In the genomic region with DNA sequence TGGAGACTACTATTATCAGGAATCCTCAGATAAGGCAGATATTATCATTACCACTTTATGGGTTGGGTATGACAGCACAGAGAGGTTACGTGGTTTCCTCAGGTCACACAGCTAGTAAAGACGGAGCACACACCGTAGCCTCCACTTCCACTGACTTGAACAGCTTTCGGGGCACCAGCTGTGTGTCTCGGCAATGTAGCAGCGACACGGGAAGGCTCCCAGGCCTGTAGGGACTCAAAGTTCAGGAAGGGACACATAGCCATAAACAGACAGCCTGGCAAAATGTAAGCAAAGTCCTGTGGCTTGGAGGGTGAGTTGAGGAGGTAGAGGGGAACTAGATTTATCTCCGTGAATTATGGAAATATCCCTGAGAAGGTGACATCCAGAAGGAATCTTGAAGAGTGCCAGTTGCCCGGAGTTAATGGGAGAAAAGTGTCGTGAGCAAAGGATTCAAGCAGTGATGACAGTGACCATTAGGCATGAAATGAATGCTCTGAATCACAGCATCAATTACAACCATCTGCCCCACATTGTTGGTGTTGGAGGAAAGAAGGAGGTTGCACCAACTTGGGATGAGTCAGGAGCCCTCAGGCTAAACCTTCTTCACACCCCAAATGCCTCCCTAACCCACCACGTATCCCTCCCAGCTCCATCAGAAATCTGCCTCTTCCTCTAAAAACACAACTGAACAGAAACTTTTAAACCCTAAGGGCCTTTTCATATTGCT, we compare ENCODE assay signal across 14 cellular contexts.
DNase-seq lines count a peak whose midpoint lies in the region; ATAC-seq, FAIRE-seq and TF ChIP-seq lines count a peak whose summit lies in the region.
"Had no signal": no experiment of that assay in that cellular context is flagged by ENCODE, and none has a peak within 500 bp of the region (broad histone marks: within the 10 kb centered on the region; RNA-seq: fewer than 3 reads in every experiment).

No MANE protein-coding gene starts in this region.

- H3K4me1 ChIP-seq in PC-3 (ENCODE audit: insufficient read depth, low read length) (peaks cover 14% of the 10 kb centered on the region; the same call in 1 of the 2 replicates), H1 (replicated peaks in 1 of 4; ENCODE audit: control insufficient read depth in 3 of 4, insufficient read depth in 4 of 4, low read length in 3 of 4) (no peaks in the 10 kb centered on the region), testis (no peaks in the 10 kb centered on the region)
- no peaks in the 10 kb centered on the region for H3K4me1 ChIP-seq in CD8-positive, alpha-beta memory T cell (ENCODE audit: insufficient read depth, low read length)

- TF ChIP-seq CTCF in PC-3 (conservative IDR thresholded peaks at IDR 0.05; ENCODE audit: low read depth, low read length), result no peak
- TF ChIP-seq CTCF in H1 (IDR thresholded peaks at IDR 0.05; ENCODE audit: control extremely low read depth in 1 of 3, insufficient read depth in 1 of 3, low read depth in 1 of 3, low read length in 3 of 3), result no peak
- TF ChIP-seq CTCF in type B pancreatic cell (conservative IDR thresholded peaks at IDR 0.05), result no peak
- TF ChIP-seq CTCF in testis (IDR thresholded peaks at IDR 0.05), result no peak

- H2AK5ac ChIP-seq in H1 (ENCODE audit: low read depth, low read length), result 0 out of 2 replicates have a peak overlapping the region, but pooled peaks have one; percentile 31

- peak overlapping the region; percentile 32; the same call in 1 of the 2 replicates for H2BK12ac ChIP-seq in H1 (ENCODE audit: low read depth, low read length)

- H3K23me2 ChIP-seq in H1 (ENCODE audit: low read depth, low read length), result peaks cover 4% of the 10 kb centered on the region; the same call in 1 of the 2 replicates

- H3K14ac ChIP-seq in H1 (ENCODE audit: insufficient read length), result no peak overlapping the region

- H3F3A ChIP-seq in PC-3 (ENCODE audit: low read length, unreplicated experiment), result no peaks in the 10 kb centered on the region

- H2BK15ac ChIP-seq in H1 (ENCODE audit: low read length), result peak overlapping the region; percentile 33; the same call in 1 of the 2 replicates

- no peak overlapping the region for H4K91ac ChIP-seq in H1 (replicated peaks; ENCODE audit: insufficient read length, low read length)

- H3K4ac ChIP-seq in H1 (replicated peaks; ENCODE audit: insufficient read length, low read depth, low read length), result no peak overlapping the region

- no peak overlapping the region for H3K4me3 Mint-ChIP-seq in type B pancreatic cell
- no peak overlapping the region for H3K4me3 Mint-ChIP-seq in CD8-positive, alpha-beta memory T cell
- H3K4me3 Mint-ChIP-seq: natural killer cell treated with Interleukin-12 subunit alpha and Interleukin-12 subunit beta and Interleukin-15 and Interleukin-18, amount 100 ng/mL, for 72 hours; T-helper 17 cell had no signal

- peak overlapping the region; percentile 26; the same call in 1 of the 2 replicates for H2AFZ ChIP-seq in PC-3 (ENCODE audit: low read length)
- H2AFZ ChIP-seq in H1 (ENCODE audit: low read length), result no peak overlapping the region

- no peaks in the 10 kb centered on the region for H3K9me2 ChIP-seq in PC-3 (replicated peaks; ENCODE audit: low read length)

- BruUV-seq in PC-3 (replicated peaks; lab: Mats Ljungman, UMichigan), result no TSS peak

- H3K56ac ChIP-seq in H1 (replicated peaks; ENCODE audit: insufficient read length, low read depth, low read length), result no peak overlapping the region

- H4K8ac ChIP-seq in H1 (ENCODE audit: extremely low read depth, insufficient read depth, low read length), result no peak overlapping the region

- TF ChIP-seq POLR2A in H1 (IDR thresholded peaks at IDR 0.05; ENCODE audit: control extremely low read depth in 1 of 2, low read depth in 2 of 2, low read length in 2 of 2) (no peak), testis (IDR thresholded peaks at IDR 0.05) (no peak)

- DNase-seq in GOT3 (lab: John Stamatoyannopoulos, UW) (peak; percentile 22), PC-3 (peak; percentile 75), H1 (ENCODE audit: low read depth in 1 of 2, low spot score in 2 of 2) (peak in 1 of 2 experiments; percentile 19), renal cortical epithelial cell (ENCODE audit: low read depth) (peak; percentile 56), type B pancreatic cell (ENCODE audit: extremely low spot score, unreplicated experiment) (no peak), medulla oblongata (ENCODE audit: extremely low spot score) (no peak), testis (no peak)
- DNase-seq in CD8-positive, alpha-beta memory T cell, result no peak
- DNase-seq: central memory CD4-positive, alpha-beta T cell; Karpas-422; NCI-H524 treated with DMSO at 0.1 percent for 48 hours; stimulated activated CD4-positive, alpha-beta T cell treated with anti-CD3 and anti-CD28 coated beads, Interleukin-2, amount 100 ng/mL, for 48 hours; T-helper 17 cell had no signal

- H3K9me3 Mint-ChIP-seq in type B pancreatic cell, result no peaks in the 10 kb centered on the region
- no peaks in the 10 kb centered on the region for H3K9me3 Mint-ChIP-seq in CD8-positive, alpha-beta memory T cell
- H3K9me3 Mint-ChIP-seq: natural killer cell treated with Interleukin-12 subunit alpha and Interleukin-12 subunit beta and Interleukin-15 and Interleukin-18, amount 100 ng/mL, for 72 hours had no signal

- H4K20me1 ChIP-seq in PC-3 (ENCODE audit: low read length) (no peaks in the 10 kb centered on the region), H1 (replicated peaks in 1 of 2; ENCODE audit: control insufficient read depth in 1 of 2, insufficient read depth in 2 of 2, low read length in 2 of 2) (peaks cover 0 to 4% of the 10 kb centered on the region in 2 experiments)

- TF ChIP-seq RAD21 in H1 (IDR thresholded peaks at IDR 0.05 in 1 of 2, conservative IDR thresholded peaks at IDR 0.05 in 1 of 2; ENCODE audit: low read depth in 2 of 2, low read length in 2 of 2), result no peak

- peaks cover 33% of the 10 kb centered on the region for H3K27me3 Mint-ChIP-seq in type B pancreatic cell
- H3K27me3 Mint-ChIP-seq in CD8-positive, alpha-beta memory T cell, result peaks cover 8 to 38% of the 10 kb centered on the region in 2 donors

- H2BK5ac ChIP-seq in H1 (ENCODE audit: low read depth, low read length), result no peak overlapping the region

- 85% methylated on average over 11 of the region's 11 CpGs; no CpG with 5 or more reads in 1 of the 2 experiments for WGBS in H1 (ENCODE audit: extremely low coverage in 1 of 2, insufficient coverage in 1 of 2, insufficient read length in 1 of 2, insufficient replicate concordance in 2 of 2, low coverage in 1 of 2, low lambda C conversion rate in 2 of 2, missing lambda C conversion rate in 1 of 2), 2 experiments
- 82 to 86% methylated on average over 11 of the region's 11 CpGs for WGBS in testis, 2 donors

- CTCF ChIA-PET in PC-3 (lab: Charles Lee) (no interaction called here), H1 (lab: Charles Lee; ENCODE audit: partially characterized antibody) (interaction anchor here (1.4 to 19.8 kb wide), 6 partner anchors 9 to 167 kb away, joined by 3 to 246 read pairs (median 5); a partner anchor contains a TSS)
- CTCF ChIA-PET in CD8-positive, alpha-beta memory T cell (lab: Charles Lee), result no interaction called here

- H3K27me3 ChIP-seq in PC-3 (ENCODE audit: low read length) (no peaks in the 10 kb centered on the region), H1 (replicated peaks in 1 of 4; ENCODE audit: control insufficient read depth in 3 of 4, extremely low read depth in 1 of 4, insufficient read depth in 3 of 4, low read length in 3 of 4) (no peaks in the 10 kb centered on the region; a peak in 1 of 7 replicates), testis (no peaks in the 10 kb centered on the region)
- no peaks in the 10 kb centered on the region for H3K27me3 ChIP-seq in CD8-positive, alpha-beta memory T cell (ENCODE audit: insufficient read depth, low read length, poor library complexity, severe bottlenecking)

- FAIRE-seq in H1 (lab: Jason Lieb, UNC), result no peak

- 0 out of 2 replicates have a peak, but pooled peaks cover 3% of the 10 kb centered on the region for H3K79me1 ChIP-seq in H1 (ENCODE audit: low read depth, low read length)

- no peak overlapping the region for H3K4me3 ChIP-seq in PC-3 (ENCODE audit: low read length)
- H3K4me3 ChIP-seq in H1 (ENCODE audit: extremely low read depth in 1 of 4, insufficient read depth in 2 of 4, low read depth in 3 of 4, low read length in 4 of 4), result no peak overlapping the region
- no peak overlapping the region for H3K4me3 ChIP-seq in CD8-positive, alpha-beta memory T cell (ENCODE audit: low read length)
- H3K4me3 ChIP-seq in testis, result no peak overlapping the region

- ATAC-seq in PC-3, result no peak
- ATAC-seq: natural killer cell treated with Interleukin-12 subunit alpha and Interleukin-12 subunit beta and Interleukin-15 and Interleukin-18, amount 100 ng/mL, for 72 hours; T-helper 17 cell had no signal

- H3K4me1 Mint-ChIP-seq in type B pancreatic cell (ENCODE audit: unreplicated experiment), result no peaks in the 10 kb centered on the region
- no peaks in the 10 kb centered on the region for H3K4me1 Mint-ChIP-seq in CD8-positive, alpha-beta memory T cell
- H3K4me1 Mint-ChIP-seq: T-helper 17 cell had no signal

- no peaks in the 10 kb centered on the region for H3K9me3 ChIP-seq in PC-3 (ENCODE audit: low read length)
- no peaks in the 10 kb centered on the region for H3K9me3 ChIP-seq in H1 (ENCODE audit: insufficient read depth in 2 of 2, low read depth in 1 of 2, low read length in 1 of 2)
- no peaks in the 10 kb centered on the region for H3K9me3 ChIP-seq in CD8-positive, alpha-beta memory T cell (ENCODE audit: low read length)
- H3K9me3 ChIP-seq in testis, result no peaks in the 10 kb centered on the region

- H3K23ac ChIP-seq in H1 (ENCODE audit: insufficient read length), result no peak overlapping the region

- H3K79me2 ChIP-seq in PC-3 (ENCODE audit: low read length), result no peaks in the 10 kb centered on the region
- H3K79me2 ChIP-seq in H1 (ENCODE audit: control insufficient read depth in 1 of 2, insufficient read depth in 2 of 2, low read length in 2 of 2), result no peaks in the 10 kb centered on the region

- H3K18ac ChIP-seq in H1 (ENCODE audit: extremely low read depth, low read length), result no peak overlapping the region

- POLR2A ChIA-PET in PC-3 (lab: Charles Lee; ENCODE audit: unreplicated experiment) (no interaction called here), H1 (lab: Charles Lee; ENCODE audit: partially characterized antibody) (interaction anchor here (0.6 to 0.9 kb wide), 3 partner anchors 9 to 755 kb away, joined by 4 read pairs; no protein-coding TSS in a partner anchor)
- POLR2A ChIA-PET in CD8-positive, alpha-beta memory T cell (lab: Charles Lee), result no interaction called here

- no peaks in the 10 kb centered on the region for H3K36me3 ChIP-seq in PC-3 (ENCODE audit: low read depth, low read length)
- no peaks in the 10 kb centered on the region; a peak in 1 of 8 replicates for H3K36me3 ChIP-seq in H1 (ENCODE audit: control insufficient read depth in 2 of 4, insufficient read depth in 4 of 4, low read length in 3 of 4)
- no peaks in the 10 kb centered on the region for H3K36me3 ChIP-seq in CD8-positive, alpha-beta memory T cell (ENCODE audit: insufficient read depth, low read length)
- no peaks in the 10 kb centered on the region for H3K36me3 ChIP-seq in testis (ENCODE audit: low read depth, missing control alignments)

- no peak overlapping the region for H3K9ac ChIP-seq in PC-3 (ENCODE audit: low read length)
- H3K9ac ChIP-seq in H1 (replicated peaks in 1 of 4; ENCODE audit: extremely low read depth in 1 of 4, low read depth in 3 of 4, low read length in 3 of 4), result no peak overlapping the region

- no peak overlapping the region for H2BK120ac ChIP-seq in H1 (replicated peaks; ENCODE audit: low read depth, low read length)

- intact Hi-C loops in PC-3 (cut with micrococcal nuclease) (no loop called here), testis (cut with DNase I; ENCODE audit: low total_unique reads) (no loop called here)

- no peak overlapping the region; the same call in 1 of the 2 replicates for H2BK20ac ChIP-seq in H1 (ENCODE audit: low read length)

- no peak overlapping the region for H4K5ac ChIP-seq in H1 (ENCODE audit: insufficient read length, low read depth, low read length)

- peak overlapping the region; percentile 34; the same call in 1 of the 2 replicates for H3K4me2 ChIP-seq in PC-3 (ENCODE audit: low read length)
- no peak overlapping the region for H3K4me2 ChIP-seq in H1 (ENCODE audit: insufficient read depth in 1 of 2, low read depth in 2 of 2, low read length in 2 of 2)

- TF ChIP-seq EP300 in H1 (IDR thresholded peaks at IDR 0.05; ENCODE audit: borderline replicate concordance in 1 of 2, low read depth in 2 of 2, low read length in 2 of 2), result no peak

- H3K27ac ChIP-seq in PC-3 (ENCODE audit: low read length), result no peak overlapping the region
- H3K27ac ChIP-seq in H1 (ENCODE audit: low read depth, low read length), result no peak overlapping the region
- H3K27ac ChIP-seq in CD8-positive, alpha-beta memory T cell (ENCODE audit: low read depth, low read length), result no peak overlapping the region
- no peak overlapping the region for H3K27ac ChIP-seq in testis

- H3K27ac Mint-ChIP-seq in type B pancreatic cell, result no peak overlapping the region
- H3K27ac Mint-ChIP-seq in CD8-positive, alpha-beta memory T cell, result no peak overlapping the region
- H3K27ac Mint-ChIP-seq: natural killer cell treated with Interleukin-12 subunit alpha and Interleukin-12 subunit beta and Interleukin-15 and Interleukin-18, amount 100 ng/mL, for 72 hours; T-helper 17 cell had no signal

- no peaks in the 10 kb centered on the region for H3K36me3 Mint-ChIP-seq in type B pancreatic cell
- no peaks in the 10 kb centered on the region for H3K36me3 Mint-ChIP-seq in CD8-positive, alpha-beta memory T cell
- H3K36me3 Mint-ChIP-seq: natural killer cell treated with Interleukin-12 subunit alpha and Interleukin-12 subunit beta and Interleukin-15 and Interleukin-18, amount 100 ng/mL, for 72 hours had no signal

Comparison
In these comparisons a context has a peak if more than half of its experiments do, and no peak if none do; other contexts are left out.
1. DNase-seq: peak in GOT3 (single experiment), PC-3 (single experiment) and renal cortical epithelial cell (single experiment); none in type B pancreatic cell (single experiment), CD8-positive, alpha-beta memory T cell (0 of 5), medulla oblongata (single experiment) and testis (single experiment).